9 cellular contexts compared by ENCODE assay signal in genomic region chrX:103405009-103405333, GRCh38. TPM values are rescaled to one million over a fixed set of nuclear protein-coding genes. Genes with fewer than 3 reads are reported as not detected.
DNase-seq lines count a peak whose midpoint lies in the region; ATAC-seq lines count a peak whose summit lies in the region.
"Had no signal": no experiment of that assay in that cellular context is flagged by ENCODE, and none has a peak within 500 bp of the region (broad histone marks: within the 10 kb centered on the region; RNA-seq: fewer than 3 reads in every experiment).

No MANE protein-coding gene starts in this region.

- intact Hi-C loops in sciatic nerve (cut with DNase I) = no loop called here

- H3K9ac ChIP-seq in iPS-18a (ENCODE audit: low read length) = peak overlapping the region; percentile 79
- H3K9ac ChIP-seq in subcutaneous abdominal adipose tissue (ENCODE audit: low read length in 5 of 5) = peak overlapping the region in 3 of 5 donors; percentile 13 to 60 (median 39)
- H3K9ac ChIP-seq: BLaER1 had no signal

- H3K27me3 Mint-ChIP-seq in T-helper 1 cell treated with Interleukin-12 subunit alpha and Interleukin-12 subunit beta and Interleukin-4 antibody, amounts not matched to agents 30 μg/mL and 1 μg/mL, for 36 hours (ENCODE audit: low read depth) = no peaks in the 10 kb centered on the region
- H3K27me3 Mint-ChIP-seq in T-helper 17 cell = peaks cover 4% of the 10 kb centered on the region

- peak overlapping the region; percentile 73 for H3K4me3 Mint-ChIP-seq in T-helper 1 cell treated with Interleukin-12 subunit alpha and Interleukin-12 subunit beta and Interleukin-4 antibody, amounts not matched to agents 30 μg/mL and 1 μg/mL, for 36 hours
- peak overlapping the region; percentile 82 for H3K4me3 Mint-ChIP-seq in T-helper 17 cell

- H3K4me3 ChIP-seq in iPS-18a (ENCODE audit: low read length) = peak overlapping the region; percentile 76
- peak overlapping the region; percentile 61 to 74 (median 65) for H3K4me3 ChIP-seq in subcutaneous abdominal adipose tissue (ENCODE audit: low read depth in 1 of 5, low read length in 5 of 5)
- H3K4me3 ChIP-seq: BLaER1 had no signal

- no peak for DNase-seq in T-helper 1 cell
- DNase-seq in T-helper 17 cell = no peak
- no peak for DNase-seq in NCI-H1417 treated with DMSO at 0.1 percent for 48 hours (lab: John Stamatoyannopoulos, UW)
- DNase-seq in SHP77 treated with DMSO at 0.1 percent for 48 hours (lab: John Stamatoyannopoulos, UW) = no peak
- DNase-seq in sciatic nerve (ENCODE audit: low spot score) = no peak

- no peak overlapping the region for H3K27ac Mint-ChIP-seq in T-helper 1 cell treated with Interleukin-12 subunit alpha and Interleukin-12 subunit beta and Interleukin-4 antibody, amounts not matched to agents 30 μg/mL and 1 μg/mL, for 36 hours
- peak overlapping the region; percentile 59 for H3K27ac Mint-ChIP-seq in T-helper 17 cell

- ATAC-seq in T-helper 17 cell (no peak), sciatic nerve (no peak)

- H3K27me3 ChIP-seq in iPS-18a (ENCODE audit: control insufficient read depth, insufficient read depth, low read length) (peaks cover 38% of the 10 kb centered on the region), subcutaneous abdominal adipose tissue (ENCODE audit: control insufficient read depth in 5 of 5, insufficient read depth in 4 of 5, low read length in 5 of 5) (peaks cover 0 to 18% (median 6%) of the 10 kb centered on the region in 5 donors)

- H3K27ac ChIP-seq in iPS-18a (ENCODE audit: low read length) (peak overlapping the region; percentile 62), subcutaneous abdominal adipose tissue (ENCODE audit: low read depth, low read length) (no peak overlapping the region)
- H3K27ac ChIP-seq: BLaER1 had no signal

- H3K4me1 ChIP-seq in iPS-18a (ENCODE audit: control insufficient read depth, low read depth, low read length) (peaks cover 6% of the 10 kb centered on the region), subcutaneous abdominal adipose tissue (ENCODE audit: control insufficient read depth in 5 of 5, insufficient read depth in 5 of 5, low read length in 5 of 5) (peaks cover 0 to 10% (median 0%) of the 10 kb centered on the region in 5 donors)
- H3K4me1 ChIP-seq: BLaER1 had no signal

- H3K4me1 Mint-ChIP-seq in T-helper 1 cell treated with Interleukin-12 subunit alpha and Interleukin-12 subunit beta and Interleukin-4 antibody, amounts not matched to agents 30 μg/mL and 1 μg/mL, for 36 hours (ENCODE audit: low read depth) = peaks cover 5% of the 10 kb centered on the region
- peaks cover 3% of the 10 kb centered on the region for H3K4me1 Mint-ChIP-seq in T-helper 17 cell

- H3K9me3 Mint-ChIP-seq in T-helper 1 cell treated with Interleukin-12 subunit alpha and Interleukin-12 subunit beta and Interleukin-4 antibody, amounts not matched to agents 30 μg/mL and 1 μg/mL, for 36 hours = no peaks in the 10 kb centered on the region

- no peaks in the 10 kb centered on the region for H3K9me3 ChIP-seq in T-helper 17 cell (ENCODE audit: control insufficient read depth, low read length, poor library complexity, severe bottlenecking)
- no peaks in the 10 kb centered on the region for H3K9me3 ChIP-seq in iPS-18a (ENCODE audit: control insufficient read depth, low read depth, low read length)
- H3K9me3 ChIP-seq in subcutaneous abdominal adipose tissue (ENCODE audit: control insufficient read depth in 5 of 5, low read length in 5 of 5) = no peaks in the 10 kb centered on the region
- H3K9me3 ChIP-seq: BLaER1 had no signal

- no peaks in the 10 kb centered on the region for H3K36me3 Mint-ChIP-seq in T-helper 1 cell treated with Interleukin-12 subunit alpha and Interleukin-12 subunit beta and Interleukin-4 antibody, amounts not matched to agents 30 μg/mL and 1 μg/mL, for 36 hours (ENCODE audit: low read depth)
- no peaks in the 10 kb centered on the region for H3K36me3 Mint-ChIP-seq in T-helper 17 cell (ENCODE audit: low read depth)

- H3K36me3 ChIP-seq in iPS-18a (ENCODE audit: control insufficient read depth, low read depth, low read length) (no peaks in the 10 kb centered on the region), subcutaneous abdominal adipose tissue (ENCODE audit: control insufficient read depth in 5 of 5, insufficient read depth in 5 of 5, low read length in 5 of 5) (no peaks in the 10 kb centered on the region)
- H3K36me3 ChIP-seq: BLaER1 had no signal

RNA-seq across cellular contexts. Expression of gene BEX3, which starts 28.6 kb away (rescaled TPM):
- total RNA-seq in T-helper 17 cell (10 to 100 TPM in 1 of 2 donors, 1 to 10 TPM in 1; 5.7 to 32.0 TPM), sciatic nerve (83.2 TPM)

RNA-seq across cellular contexts. Expression of gene TCEAL9, which starts 48.7 kb away (rescaled TPM):
- total RNA-seq in T-helper 17 cell (under 1 TPM in 1 of 2 donors, not detected in 1; 0.55 TPM), sciatic nerve (49.5 TPM)

Comparison
In these comparisons a context has a peak if more than half of its experiments do, and no peak if none do; other contexts are left out.
1. RNA of gene TCEAL9, which starts 48.7 kb away (total RNA-seq): 49.5 TPM in sciatic nerve (single experiment); 0.55 TPM in T-helper 17 cell; every median in the first group is over 10 times any median in the second.